Comparison of ENCODE assay signal across 15 cellular contexts in the genomic region with DNA sequence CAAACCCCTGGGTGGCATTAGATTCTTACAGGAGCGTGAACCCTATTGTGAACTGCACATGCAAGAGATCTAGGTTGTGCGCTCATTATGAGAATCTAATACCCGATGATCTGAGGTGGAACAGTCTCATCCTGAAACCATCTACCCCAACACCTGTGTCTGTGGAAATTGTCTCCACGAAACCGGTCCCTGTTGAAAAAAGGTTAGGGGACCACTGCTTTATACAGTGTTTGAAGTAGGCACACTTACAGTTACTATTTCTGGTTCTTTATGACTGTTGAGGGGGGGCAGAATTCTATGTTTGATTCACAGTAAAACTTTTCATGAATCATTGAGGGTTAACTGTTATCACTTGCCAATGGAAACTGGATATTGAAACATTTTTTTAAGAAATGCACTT.
A peak's percentile ranks its signal among the peaks of the same experiment; 100 is the strongest.
DNase-seq lines count a peak whose midpoint lies in the region; ATAC-seq lines count a peak whose summit lies in the region.
"Had no signal": no experiment of that assay in that cellular context is flagged by ENCODE, and none has a peak within 500 bp of the region (broad histone marks: within the 10 kb centered on the region; RNA-seq: fewer than 3 reads in every experiment).

No MANE protein-coding gene starts in this region.

- ATAC-seq in HG02884 (IDR thresholded peaks at IDR 0.05; ENCODE audit: unreplicated experiment), result peak; percentile 75
- ATAC-seq: Panc1 had no signal

- no peaks in the 10 kb centered on the region for H3K27me3 Mint-ChIP-seq in activated naive CD8-positive, alpha-beta T cell treated with anti-CD3 and anti-CD28 coated beads for 36 hours

- H3K27ac Mint-ChIP-seq in activated naive CD8-positive, alpha-beta T cell treated with anti-CD3 and anti-CD28 coated beads for 36 hours, result peak overlapping the region; percentile 79

- no peak overlapping the region for H3K4ac ChIP-seq in mesendoderm (ENCODE audit: low read depth, low read length)

- H3K9ac ChIP-seq in mesendoderm (ENCODE audit: low read length), result no peak overlapping the region
- H3K9ac ChIP-seq: parathyroid adenoma had no signal

- H3K27ac ChIP-seq in mesendoderm (ENCODE audit: low read depth, low read length), result no peak overlapping the region
- H3K27ac ChIP-seq: lower lobe of right lung, parathyroid adenoma, SJSA1 had no signal

- H3K23ac ChIP-seq in mesendoderm (ENCODE audit: low read length), result no peak overlapping the region

- DNase-seq in activated T-cell treated with anti-CD3 and anti-CD28 coated beads for 24 hours (ENCODE audit: low read depth) (peak; percentile 26), activated T-cell treated with anti-CD3 and anti-CD28 coated beads for 4 hours (no peak), NCI-H146 (lab: John Stamatoyannopoulos, UW) (no peak), KG1 (lab: John Stamatoyannopoulos, UW) (no peak), mesendoderm (no peak)
- peak; percentile 39 for DNase-seq in activated naive CD8-positive, alpha-beta T cell treated with anti-CD3 and anti-CD28 coated beads for 36 hours
- DNase-seq in stimulated activated CD8-positive, alpha-beta memory T cell treated with anti-CD3 and anti-CD28 coated beads, Interleukin-4, amount 100 ng/mL, for 48 hours, result peak; percentile 32
- DNase-seq: DMS 273 treated with DMSO at 0.1 percent for 48 hours, NCI-H1417, NCI-H2227 treated with DMSO at 0.1 percent for 48 hours had no signal

- H3K79me1 ChIP-seq in mesendoderm (ENCODE audit: low read length), result no peaks in the 10 kb centered on the region

- H3K4me3 ChIP-seq in mesendoderm (ENCODE audit: low read length), result no peak overlapping the region
- H3K4me3 ChIP-seq: lower lobe of right lung, SJSA1 had no signal

- H3K4me3 Mint-ChIP-seq in activated naive CD8-positive, alpha-beta T cell treated with anti-CD3 and anti-CD28 coated beads for 36 hours, result no peak overlapping the region

- H3K4me1 ChIP-seq in mesendoderm (ENCODE audit: control insufficient read depth, low read depth, low read length), result no peaks in the 10 kb centered on the region
- H3K4me1 ChIP-seq: lower lobe of right lung, parathyroid adenoma, SJSA1 had no signal

- WGBS in mesendoderm (ENCODE audit: extremely low coverage, insufficient coverage, low lambda C conversion rate), result no CpG with 5 or more reads among the region's 5 CpGs

- peaks cover 32% of the 10 kb centered on the region for H3K9me3 Mint-ChIP-seq in activated naive CD8-positive, alpha-beta T cell treated with anti-CD3 and anti-CD28 coated beads for 36 hours

- no peaks in the 10 kb centered on the region for H3K79me2 ChIP-seq in mesendoderm (ENCODE audit: control insufficient read depth, insufficient read depth, low read length)
- H3K79me2 ChIP-seq: parathyroid adenoma had no signal

- H3K4me1 Mint-ChIP-seq in activated naive CD8-positive, alpha-beta T cell treated with anti-CD3 and anti-CD28 coated beads for 36 hours, result peaks cover 32% of the 10 kb centered on the region

- H3K18ac ChIP-seq in mesendoderm (ENCODE audit: low read length), result no peak overlapping the region

- no peaks in the 10 kb centered on the region for H3K27me3 ChIP-seq in mesendoderm (ENCODE audit: insufficient read depth, low read length, poor library complexity)
- H3K27me3 ChIP-seq: SJSA1 had no signal

- no peak overlapping the region for H2BK5ac ChIP-seq in mesendoderm (ENCODE audit: low read length)

- H3K4me2 ChIP-seq in mesendoderm (ENCODE audit: low read length), result no peak overlapping the region

- H3K36me3 ChIP-seq in mesendoderm (ENCODE audit: control insufficient read depth, insufficient read depth, low read length), result no peaks in the 10 kb centered on the region

- no peak overlapping the region for H2BK15ac ChIP-seq in mesendoderm (replicated peaks; ENCODE audit: low read depth)

- no peak overlapping the region for H4K5ac ChIP-seq in mesendoderm (ENCODE audit: low read length)

- no peak overlapping the region for H2BK120ac ChIP-seq in mesendoderm (ENCODE audit: low read depth, low read length)

- peaks cover 79% of the 10 kb centered on the region for H3K36me3 Mint-ChIP-seq in activated naive CD8-positive, alpha-beta T cell treated with anti-CD3 and anti-CD28 coated beads for 36 hours

- H3K56ac ChIP-seq in mesendoderm (ENCODE audit: low read length), result no peak overlapping the region

- H4K8ac ChIP-seq in mesendoderm (ENCODE audit: low read depth, low read length), result no peak overlapping the region

- no peak overlapping the region for H2AK5ac ChIP-seq in mesendoderm (ENCODE audit: low read length)

Comparison
In these comparisons a context has a peak if more than half of its experiments do, and no peak if none do; other contexts are left out.
1. DNase-seq: peak in activated T-cell treated with anti-CD3 and anti-CD28 coated beads for 24 hours (single experiment), activated naive CD8-positive, alpha-beta T cell treated with anti-CD3 and anti-CD28 coated beads for 36 hours (single experiment) and stimulated activated CD8-positive, alpha-beta memory T cell treated with anti-CD3 and anti-CD28 coated beads, Interleukin-4, amount 100 ng/mL, for 48 hours (single experiment); none in activated T-cell treated with anti-CD3 and anti-CD28 coated beads for 4 hours (single experiment), NCI-H146 (single experiment), KG1 (single experiment) and mesendoderm (single experiment).